ENCODE assay signal across 1 cellular context in genomic region chr17:5381542-5381941, GRCh38.
TF ChIP-seq lines count a peak whose summit lies in the region.

No MANE protein-coding gene starts in this region.

TF ChIP-seq in IMR-90, 13 proteins besides CTCF, POLR2A, EP300 and RAD21:
- TF ChIP-seq MXI1 (IDR thresholded peaks at IDR 0.05; ENCODE audit: borderline replicate concordance, low read depth, low read length), result no peak
